Comparison of ENCODE assay signal across 23 cellular contexts in the genomic region with DNA sequence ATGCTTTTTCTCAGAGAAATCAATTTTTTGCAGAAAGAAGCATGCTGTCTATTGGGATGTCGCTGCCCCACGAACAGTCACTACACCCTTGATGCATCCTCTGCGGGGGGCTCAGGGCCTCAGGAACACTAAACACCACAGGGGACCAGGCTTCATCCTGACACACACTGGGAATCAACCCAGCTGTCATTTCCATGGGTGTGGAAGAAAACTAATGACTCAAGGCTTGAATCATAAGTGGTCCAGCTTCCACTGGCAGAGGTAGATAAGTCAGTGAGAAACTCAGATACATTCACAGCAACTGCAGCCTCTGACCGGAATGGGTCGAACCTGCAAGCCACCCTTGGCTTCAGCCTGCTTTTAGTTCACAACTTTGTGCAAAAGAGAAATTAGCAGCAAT.
A peak's percentile ranks its signal among the peaks of the same experiment; 100 is the strongest.
DNase-seq lines count a peak whose midpoint lies in the region; ATAC-seq, FAIRE-seq and TF ChIP-seq lines count a peak whose summit lies in the region.
"Had no signal": no experiment of that assay in that cellular context is flagged by ENCODE, and none has a peak within 500 bp of the region (broad histone marks: within the 10 kb centered on the region; RNA-seq: fewer than 3 reads in every experiment).

No MANE protein-coding gene starts in this region.

- H3K79me2 ChIP-seq in astrocyte (ENCODE audit: insufficient read depth, low read length): no peaks in the 10 kb centered on the region
- H3K79me2 ChIP-seq in HepG2 (ENCODE audit: insufficient read depth, low read length): no peaks in the 10 kb centered on the region

- peaks cover 6% of the 10 kb centered on the region for H3K27me3 Mint-ChIP-seq in astrocyte (ENCODE audit: low read depth, unreplicated experiment)
- peaks cover 0 to 3% (median 0%) of the 10 kb centered on the region in 3 donors for H3K27me3 Mint-ChIP-seq in immature natural killer cell (ENCODE audit: low read depth in 3 of 3)
- peaks cover 6 to 12% of the 10 kb centered on the region in 2 donors for H3K27me3 Mint-ChIP-seq in stimulated activated naive B cell treated with anti-CD40 and anti-IgM and Interleukin-4, amounts not matched to agents 10 μg/mL and 1 μg/mL and 100 μg/mL, for 72 hours
- H3K27me3 Mint-ChIP-seq: brain had no signal

- BruUV-seq in HepG2 (replicated peaks; lab: Mats Ljungman, UMichigan): no TSS peak

- H3K4me3 ChIP-seq in astrocyte (ENCODE audit: insufficient read depth, low read depth, low read length) (no peak overlapping the region), HepG2 (replicated peaks in 1 of 3; ENCODE audit: insufficient read depth in 1 of 3, low read depth in 2 of 3, low read length in 3 of 3) (no peak overlapping the region)
- H3K4me3 ChIP-seq: left lung, mucosa of descending colon, thoracic aorta had no signal

- H2AFZ ChIP-seq in astrocyte (ENCODE audit: low read depth, low read length): no peak overlapping the region
- H2AFZ ChIP-seq in HepG2 (ENCODE audit: low read length): no peak overlapping the region

- H3K9me3 Mint-ChIP-seq in astrocyte (ENCODE audit: unreplicated experiment) (no peaks in the 10 kb centered on the region), immature natural killer cell (peaks cover 0 to 3% (median 0%) of the 10 kb centered on the region in 6 donors)
- H3K9me3 Mint-ChIP-seq in stimulated activated naive B cell treated with anti-CD40 and anti-IgM and Interleukin-4, amounts not matched to agents 10 μg/mL and 1 μg/mL and 100 μg/mL, for 72 hours: no peaks in the 10 kb centered on the region
- H3K9me3 Mint-ChIP-seq: activated CD4-positive, alpha-beta memory T cell treated with anti-CD3 and anti-CD28 coated beads, Interleukin-2, amount 10 ng/mL, durations not matched to agents 7 days and 5 days; activated naive CD4-positive, alpha-beta T cell treated with anti-CD3 and anti-CD28 coated beads for 36 hours; dendritic cell treated with granulocyte-macrophage colony-stimulating factor and Interleukin-4, amounts not matched to agents 40 ng/mL and 50 ng/mL, for 4 days had no signal

- H3K4me1 ChIP-seq in astrocyte (ENCODE audit: insufficient read depth, low read length) (peaks cover 34% of the 10 kb centered on the region), HepG2 (ENCODE audit: insufficient read depth, low read length) (peaks cover 68% of the 10 kb centered on the region)
- H3K4me1 ChIP-seq: left lung had no signal

- H3K4me3 Mint-ChIP-seq in astrocyte (ENCODE audit: unreplicated experiment) (no peak overlapping the region), immature natural killer cell (peak overlapping the region in 2 of 5 donors; percentile 10 to 15)
- H3K4me3 Mint-ChIP-seq in stimulated activated naive B cell treated with anti-CD40 and anti-IgM and Interleukin-4, amounts not matched to agents 10 μg/mL and 1 μg/mL and 100 μg/mL, for 72 hours: no peak overlapping the region
- H3K4me3 Mint-ChIP-seq: activated CD4-positive, alpha-beta memory T cell treated with anti-CD3 and anti-CD28 coated beads, Interleukin-2, amount 10 ng/mL, durations not matched to agents 7 days and 5 days; activated naive CD4-positive, alpha-beta T cell treated with anti-CD3 and anti-CD28 coated beads for 36 hours; brain; dendritic cell treated with granulocyte-macrophage colony-stimulating factor and Interleukin-4, amounts not matched to agents 40 ng/mL and 50 ng/mL, for 4 days; HFFc6; T-helper 17 cell; WTC11 had no signal

- H3K27me3 ChIP-seq in astrocyte (ENCODE audit: insufficient read depth, low read length) (no peaks in the 10 kb centered on the region), HepG2 (ENCODE audit: control insufficient read depth in 1 of 2, insufficient read depth in 2 of 2, low read length in 2 of 2) (no peaks in the 10 kb centered on the region; a peak in 1 of 5 replicates)
- H3K27me3 ChIP-seq: left lung, neutrophil had no signal

- H3K27ac ChIP-seq in astrocyte (ENCODE audit: low read depth, low read length) (peak overlapping the region; percentile 4), HepG2 (ENCODE audit: extremely low read length, insufficient read depth, low read length) (no peak overlapping the region)
- H3K27ac ChIP-seq: epithelial cell of prostate, KMS-11, left lung, neutrophil, thoracic aorta had no signal

- H3K4me1 Mint-ChIP-seq in astrocyte (ENCODE audit: low read depth, unreplicated experiment): peaks cover 53% of the 10 kb centered on the region
- peaks cover 37 to 63% of the 10 kb centered on the region in 2 donors for H3K4me1 Mint-ChIP-seq in immature natural killer cell
- H3K4me1 Mint-ChIP-seq in stimulated activated naive B cell treated with anti-CD40 and anti-IgM and Interleukin-4, amounts not matched to agents 10 μg/mL and 1 μg/mL and 100 μg/mL, for 72 hours: peaks cover 3 to 5% of the 10 kb centered on the region in 2 donors
- H3K4me1 Mint-ChIP-seq: activated CD4-positive, alpha-beta memory T cell treated with anti-CD3 and anti-CD28 coated beads, Interleukin-2, amount 10 ng/mL, durations not matched to agents 7 days and 5 days had no signal

- peak; percentile 26 for FAIRE-seq in astrocyte (lab: Jason Lieb, UNC)
- FAIRE-seq in HepG2 (lab: Jason Lieb, UNC): no peak

- WGBS in HepG2 (ENCODE audit: low lambda C conversion rate): 89% methylated on average over 5 of the region's 5 CpGs

- intact Hi-C loops in HepG2 (cut with micrococcal nuclease; ENCODE audit: unreplicated experiment): loop anchor here (1.0 to 5.0 kb wide), 2 partner anchors 23 to 860 kb away; partner anchors contain the start of gene NDUFAF5

- in situ Hi-C loops in HepG2 (cut with HindIII; ENCODE audit: extremely low pct_ligation_motif_present, low pct_unique_long_range_greater_than_20kb): loop anchor here (5.0 to 25.0 kb wide), 3 partner anchors 40 to 857 kb away; partner anchors contain the start of genes ESF1 and NDUFAF5

- H3K9me3 ChIP-seq in astrocyte (ENCODE audit: insufficient read depth, low read depth, low read length) (no peaks in the 10 kb centered on the region), HepG2 (ENCODE audit: low read length) (no peaks in the 10 kb centered on the region)
- H3K9me3 ChIP-seq: left lung, mucosa of descending colon, neutrophil, thoracic aorta had no signal

- no peaks in the 10 kb centered on the region for H3K36me3 ChIP-seq in astrocyte (ENCODE audit: insufficient read depth, low read length)
- H3K36me3 ChIP-seq in HepG2 (replicated peaks in 1 of 2; ENCODE audit: control insufficient read depth in 1 of 2, insufficient read depth in 2 of 2, low read length in 2 of 2): no peaks in the 10 kb centered on the region
- H3K36me3 ChIP-seq: left lung, neutrophil, thoracic aorta had no signal

- no peaks in the 10 kb centered on the region for H4K20me1 ChIP-seq in astrocyte (ENCODE audit: insufficient read depth, low read length)
- no peaks in the 10 kb centered on the region for H4K20me1 ChIP-seq in HepG2 (ENCODE audit: insufficient read depth, low read length)

- H3K4me2 ChIP-seq in astrocyte (ENCODE audit: low read length): peak overlapping the region; percentile 34
- H3K4me2 ChIP-seq in HepG2 (ENCODE audit: low read depth, low read length): no peak overlapping the region
- H3K4me2 ChIP-seq: KMS-11 had no signal

- TF ChIP-seq CTCF in astrocyte (IDR thresholded peaks at IDR 0.05; ENCODE audit: insufficient read depth, low read depth, low read length): no peak
- TF ChIP-seq CTCF in HepG2 (CRISPR knock-in tag; IDR thresholded peaks at IDR 0.05): no peak

- CTCF ChIA-PET in HepG2 (lab: Yijun Ruan, JAX; ENCODE audit: low intra/inter-chr PET ratio, low total read pairs): interaction anchor here (7.3 kb wide), 1 partner anchor 38 kb away, joined by 127 read pairs; no protein-coding TSS in a partner anchor

- peak overlapping the region; percentile 15 for H3K27ac Mint-ChIP-seq in astrocyte (ENCODE audit: unreplicated experiment)
- H3K27ac Mint-ChIP-seq in immature natural killer cell: peak overlapping the region in 5 of 6 donors; percentile 5 to 82 (median 60)
- H3K27ac Mint-ChIP-seq in stimulated activated naive B cell treated with anti-CD40 and anti-IgM and Interleukin-4, amounts not matched to agents 10 μg/mL and 1 μg/mL and 100 μg/mL, for 72 hours: no peak overlapping the region
- H3K27ac Mint-ChIP-seq: activated CD4-positive, alpha-beta memory T cell treated with anti-CD3 and anti-CD28 coated beads, Interleukin-2, amount 10 ng/mL, durations not matched to agents 7 days and 5 days; activated naive CD4-positive, alpha-beta T cell treated with anti-CD3 and anti-CD28 coated beads for 36 hours; brain; dendritic cell treated with granulocyte-macrophage colony-stimulating factor and Interleukin-4, amounts not matched to agents 40 ng/mL and 50 ng/mL, for 4 days; HFFc6; T-helper 17 cell; WTC11 had no signal

- TF ChIP-seq RAD21 in HepG2 (CRISPR knock-in tag; IDR thresholded peaks at IDR 0.05): no peak

- TF ChIP-seq POLR2A in HepG2 (IDR thresholded peaks at IDR 0.05; ENCODE audit: insufficient read depth in 1 of 2, low read depth in 2 of 2, low read length in 2 of 2): no peak

- H3K9ac ChIP-seq in astrocyte (ENCODE audit: low read length) (no peak overlapping the region), HepG2 (ENCODE audit: insufficient read depth, low read depth, low read length) (no peak overlapping the region)
- H3K9ac ChIP-seq: KMS-11 had no signal

- DNase-seq in Daoy (ENCODE audit: low read depth) (peak; percentile 78), LHCN-M2 (ENCODE audit: low read depth) (peak; percentile 86), astrocyte (ENCODE audit: low read depth) (peak; percentile 46), immature natural killer cell (no peak), NCI-H2029 treated with DMSO at 0.1 percent for 48 hours (lab: John Stamatoyannopoulos, UW) (no peak), anterior cingulate cortex (lab: John Stamatoyannopoulos, UW) (no peak), HepG2 (ENCODE audit: low spot score) (no peak)
- no peak for DNase-seq in stimulated activated naive B cell treated with anti-CD40 and anti-IgM and Interleukin-4, amounts not matched to agents 10 μg/mL and 1 μg/mL and 100 μg/mL, for 72 hours
- DNase-seq: activated CD4-positive, alpha-beta memory T cell treated with anti-CD3 and anti-CD28 coated beads, Interleukin-2, amount 10 ng/mL, durations not matched to agents 7 days and 5 days; activated naive CD4-positive, alpha-beta T cell treated with anti-CD3 and anti-CD28 coated beads for 36 hours; HFFc6; left lung; mucosa of descending colon; NCI-H1105; NCI-H526; T-helper 17 cell had no signal

- TF ChIP-seq EP300 in HepG2 (IDR thresholded peaks at IDR 0.05; ENCODE audit: low read depth in 2 of 2, low read length in 2 of 2): no peak
- TF ChIP-seq EP300 in HepG2 (CRISPR knock-in tag; IDR thresholded peaks at IDR 0.05; ENCODE audit: borderline replicate concordance): no peak

- POLR2A ChIA-PET in HepG2 (lab: Yijun Ruan, JAX): no interaction called here

- H3K36me3 Mint-ChIP-seq in astrocyte (ENCODE audit: low read depth, unreplicated experiment) (no peaks in the 10 kb centered on the region), immature natural killer cell (peaks cover 0 to 3% (median 0%) of the 10 kb centered on the region in 3 donors)
- no peaks in the 10 kb centered on the region for H3K36me3 Mint-ChIP-seq in stimulated activated naive B cell treated with anti-CD40 and anti-IgM and Interleukin-4, amounts not matched to agents 10 μg/mL and 1 μg/mL and 100 μg/mL, for 72 hours
- H3K36me3 Mint-ChIP-seq: brain had no signal

- ATAC-seq in stimulated activated naive B cell treated with anti-CD40 and anti-IgM and Interleukin-4, amounts not matched to agents 10 μg/mL and 1 μg/mL and 100 μg/mL, for 72 hours (replicated peaks): no peak
- no peak for ATAC-seq in HepG2
- ATAC-seq: left lung, mucosa of descending colon, T-helper 17 cell, WTC11 had no signal

Comparison
In these comparisons a context has a peak if more than half of its experiments do, and no peak if none do; other contexts are left out.
1. DNase-seq: peak in Daoy (single experiment), LHCN-M2 (single experiment) and astrocyte (single experiment); none in immature natural killer cell (0 of 3), NCI-H2029 treated with DMSO at 0.1 percent for 48 hours (single experiment), stimulated activated naive B cell treated with anti-CD40 and anti-IgM and Interleukin-4, amounts not matched to agents 10 μg/mL and 1 μg/mL and 100 μg/mL, for 72 hours (single experiment), anterior cingulate cortex (0 of 58) and HepG2 (single experiment).